8 cellular contexts compared by ENCODE assay signal in genomic region chr2:235793163-235793752, GRCh38.
DNase-seq lines count a peak whose midpoint lies in the region; ATAC-seq, FAIRE-seq and TF ChIP-seq lines count a peak whose summit lies in the region.

No MANE protein-coding gene starts in this region.

- TF ChIP-seq CTCF in D721Med (IDR thresholded peaks at IDR 0.05; ENCODE audit: insufficient read depth, missing control alignments) (peak; percentile 5), brain microvascular endothelial cell (IDR thresholded peaks at IDR 0.05; ENCODE audit: low read depth, low read length, missing control alignments) (peak; percentile 62)

- no peak overlapping the region for H3K27ac ChIP-seq in brain microvascular endothelial cell

- in situ Hi-C loops in brain microvascular endothelial cell (cut with HindIII; ENCODE audit: low pct_ligation_motif_present, low sequenced_read_pairs): loop anchor here (25.0 kb wide), 1 partner anchor 394 kb away; no protein-coding TSS in a partner anchor

- no peak for ATAC-seq in HG03159 (IDR thresholded peaks at IDR 0.05; ENCODE audit: unreplicated experiment)

- H3K27me3 ChIP-seq in brain microvascular endothelial cell (replicated peaks): no peaks in the 10 kb centered on the region

- no peak overlapping the region for H3K4me3 ChIP-seq in brain microvascular endothelial cell (ENCODE audit: low read depth, low read length)

- H3K36me3 ChIP-seq in brain microvascular endothelial cell (replicated peaks): no peaks in the 10 kb centered on the region

- no peak for FAIRE-seq in D721Med (lab: Jason Lieb, UNC)
- peak; percentile 82 for FAIRE-seq in HTR-8/SVneo (lab: Jason Lieb, UNC)

- DNase-seq in D721Med (ENCODE audit: insufficient read length, low spot score) (no peak), HTR-8/SVneo (ENCODE audit: insufficient read length, low spot score) (peak; percentile 25), brain microvascular endothelial cell (no peak), lung microvascular endothelial cell (ENCODE audit: low read depth in 2 of 2) (peak; percentile 12 to 59), LoVo (ENCODE audit: low spot score) (no peak), NOMO-1 treated with DMSO at 0.1 percent for 48 hours (lab: John Stamatoyannopoulos, UW; ENCODE audit: unreplicated experiment) (no peak)
- no peak for DNase-seq in NK-92 treated with Interleukin-12 subunit alpha and Interleukin-12 subunit beta, amount 100 ng/mL, for 24 hours (lab: John Stamatoyannopoulos, UW)

Comparison
In these comparisons a context has a peak if more than half of its experiments do, and no peak if none do; other contexts are left out.
1. DNase-seq: peak in HTR-8/SVneo (single experiment) and lung microvascular endothelial cell (2 of 2); none in D721Med (single experiment), brain microvascular endothelial cell (single experiment), NK-92 treated with Interleukin-12 subunit alpha and Interleukin-12 subunit beta, amount 100 ng/mL, for 24 hours (single experiment), LoVo (single experiment) and NOMO-1 treated with DMSO at 0.1 percent for 48 hours (single experiment).